1 cellular context compared by ENCODE assay signal in the genomic region with DNA sequence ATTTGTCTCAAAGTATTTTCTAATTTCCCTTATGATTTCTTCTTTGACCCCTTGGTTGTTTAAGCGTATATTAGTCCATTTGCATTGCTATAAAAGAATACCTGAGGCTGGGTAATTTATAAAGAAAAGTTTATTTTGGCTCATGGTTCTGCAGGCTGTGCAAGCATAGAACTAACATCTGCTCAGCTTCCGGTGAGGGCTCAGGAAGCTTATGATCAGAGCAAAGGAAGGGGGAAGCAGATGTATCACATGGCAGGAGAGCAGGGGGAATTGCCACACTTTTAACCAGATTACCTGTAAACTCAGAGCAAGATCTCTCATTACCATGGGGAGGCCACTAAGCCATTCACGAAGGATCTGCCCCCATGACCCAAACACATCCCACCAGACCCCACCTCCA.
TF ChIP-seq lines count a peak whose summit lies in the region.

No MANE protein-coding gene starts in this region.

TF ChIP-seq in endothelial cell of umbilical vein, 7 proteins besides CTCF, POLR2A, EP300 and RAD21:
- TF ChIP-seq MYC (IDR thresholded peaks at IDR 0.05; ENCODE audit: low read depth, low read length) (no peak), POLR2AphosphoS5 (IDR thresholded peaks at IDR 0.05; ENCODE audit: insufficient read depth, low read depth, low read length) (no peak), EZH2 (IDR thresholded peaks at IDR 0.05; ENCODE audit: borderline replicate concordance, low read depth, low read length, severe bottlenecking) (no peak), GATA2 (IDR thresholded peaks at IDR 0.05; ENCODE audit: insufficient read depth, insufficient read length, low read depth, low read length) (no peak), FOS (IDR thresholded peaks at IDR 0.05; ENCODE audit: borderline replicate concordance, insufficient read depth, low read length) (no peak), JUN (IDR thresholded peaks at IDR 0.05; ENCODE audit: borderline replicate concordance, insufficient read depth, insufficient read length, low read depth) (no peak)
- TF ChIP-seq, protein P1, sequence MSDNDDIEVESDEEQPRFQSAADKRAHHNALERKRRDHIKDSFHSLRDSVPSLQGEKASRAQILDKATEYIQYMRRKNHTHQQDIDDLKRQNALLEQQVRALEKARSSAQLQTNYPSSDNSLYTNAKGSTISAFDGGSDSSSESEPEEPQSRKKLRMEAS (IDR thresholded peaks at IDR 0.05; ENCODE audit: insufficient read depth, insufficient read length): no peak
